ENCODE assay signal across 15 cellular contexts in the genomic region with DNA sequence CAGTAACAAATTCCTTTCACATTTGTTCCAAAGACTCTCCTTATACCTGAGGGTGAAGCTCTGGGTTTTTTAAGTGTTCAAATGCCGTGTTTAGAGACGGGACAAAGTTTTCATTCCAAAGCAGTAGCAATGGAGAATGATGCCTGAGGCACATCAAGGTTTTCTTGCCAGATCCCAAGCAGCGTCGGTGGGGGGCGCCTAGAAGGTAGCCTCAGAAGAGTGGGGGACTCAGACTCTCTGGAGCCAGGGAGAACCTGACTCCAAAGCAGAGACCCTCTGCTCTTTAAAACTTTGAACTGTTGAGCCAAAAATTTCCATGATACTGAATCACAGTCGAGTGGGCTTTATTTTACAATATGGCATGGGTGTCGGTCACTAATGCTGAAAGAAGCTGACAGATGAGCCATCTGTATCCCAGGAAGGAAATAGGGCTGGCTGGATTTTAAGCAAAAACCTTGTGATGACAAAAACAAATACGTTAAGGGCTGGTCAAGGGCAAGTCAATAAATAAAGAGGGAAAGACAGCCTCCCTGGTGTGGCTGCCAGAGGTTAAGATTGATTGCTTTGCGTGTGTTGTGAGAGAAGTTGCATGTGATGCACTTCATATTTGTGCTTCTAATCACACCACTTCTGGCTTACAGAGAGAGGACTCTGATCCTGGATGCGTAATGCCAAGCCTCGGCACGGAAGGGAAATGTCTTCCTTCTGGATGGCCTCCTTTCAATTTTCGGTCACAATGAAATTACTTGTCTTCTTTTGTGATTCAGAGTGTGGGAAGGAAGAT.
A peak's percentile ranks its signal among the peaks of the same experiment; 100 is the strongest.
DNase-seq lines count a peak whose midpoint lies in the region; ATAC-seq and TF ChIP-seq lines count a peak whose summit lies in the region.
"Had no signal": no experiment of that assay in that cellular context is flagged by ENCODE, and none has a peak within 500 bp of the region (broad histone marks: within the 10 kb centered on the region; RNA-seq: fewer than 3 reads in every experiment).

No MANE protein-coding gene starts in this region.

- no peaks in the 10 kb centered on the region for H4K20me1 ChIP-seq in IMR-90 (ENCODE audit: insufficient read depth, low read length)

- H3K14ac ChIP-seq in IMR-90 (replicated peaks; ENCODE audit: low read depth, low read length): peak overlapping the region; percentile 12; the same call in 1 of the 2 replicates

- H3K27ac ChIP-seq in IMR-90 (ENCODE audit: insufficient read depth, low read length) (no peak overlapping the region), vagina (no peak overlapping the region)
- no peak overlapping the region for H3K27ac ChIP-seq in naive thymus-derived CD4-positive, alpha-beta T cell (ENCODE audit: low read depth, low read length)
- H3K27ac ChIP-seq: left ventricle myocardium inferior, psoas muscle had no signal

- H3K18ac ChIP-seq in IMR-90 (ENCODE audit: low read depth, low read length): peak overlapping the region; percentile 5

- H3K9me1 ChIP-seq in IMR-90 (ENCODE audit: insufficient read depth, low read length): peaks cover 5% of the 10 kb centered on the region; the same call in 1 of the 2 replicates

- peak overlapping the region; percentile 28 for H3K4me2 ChIP-seq in IMR-90 (ENCODE audit: low read depth, low read length)

- peak overlapping the region; percentile 86 for H2BK120ac ChIP-seq in IMR-90 (ENCODE audit: low read depth, low read length)

- H3K79me1 ChIP-seq in IMR-90 (ENCODE audit: low read depth in 1 of 2, low read length in 2 of 2): no peaks in the 10 kb centered on the region

- H3K9ac ChIP-seq in IMR-90 (ENCODE audit: low read depth, low read length): no peak overlapping the region

- POLR2A ChIA-PET in IMR-90 (lab: Charles Lee; ENCODE audit: unreplicated experiment): no interaction called here
- POLR2A ChIA-PET in naive thymus-derived CD4-positive, alpha-beta T cell (lab: Charles Lee): no interaction called here

- H3K27me3 ChIP-seq in IMR-90 (ENCODE audit: control insufficient read depth, insufficient read depth, low read length): no peaks in the 10 kb centered on the region
- H3K27me3 ChIP-seq in naive thymus-derived CD4-positive, alpha-beta T cell (ENCODE audit: control insufficient read depth in 2 of 2, insufficient read depth in 2 of 2, low read length in 2 of 2): no peaks in the 10 kb centered on the region
- no peaks in the 10 kb centered on the region for H3K27me3 ChIP-seq in vagina

- peak; percentile 52 for DNase-seq in Daoy (ENCODE audit: low read depth)
- DNase-seq in IMR-90: peak; percentile 85
- DNase-seq in dedifferentiated amniotic fluid mesenchymal stem cell (ENCODE audit: extremely low spot score): peak; percentile 55
- peak; percentile 75 for DNase-seq in mucosa of gallbladder (ENCODE audit: low spot score)
- DNase-seq in naive thymus-derived CD4-positive, alpha-beta T cell: no peak
- no peak for DNase-seq in SIG-M5 (lab: John Stamatoyannopoulos, UW)
- no peak for DNase-seq in vagina (ENCODE audit: extremely low spot score in 2 of 2)
- no peak for DNase-seq in kidney tubule cell (ENCODE audit: low spot score)
- DNase-seq: activated CD8-positive, alpha-beta T cell treated with anti-CD3 and anti-CD28 coated beads, Interleukin-2, amount 10 ng/mL, durations not matched to agents 7 days and 5 days; CD8-positive, alpha-beta memory T cell; left ventricle myocardium inferior; naive B cell; psoas muscle had no signal

- H2BK15ac ChIP-seq in IMR-90 (ENCODE audit: low read depth, low read length): peak overlapping the region; percentile 27; the same call in 1 of the 3 replicates

- intact Hi-C loops in IMR-90 (cut with micrococcal nuclease) (no loop called here), vagina (cut with DNase I) (no loop called here)
- intact Hi-C loops in naive thymus-derived CD4-positive, alpha-beta T cell (cut with micrococcal nuclease): no loop called here

- 51% methylated on average over 4 of the region's 13 CpGs; no CpG with 5 or more reads in 1 of the 2 experiments for WGBS in IMR-90 (ENCODE audit: extremely low coverage in 2 of 2, insufficient read length in 1 of 2), 2 experiments

- 0 out of 2 replicates have a peak overlapping the region, but pooled peaks have one; percentile 6 for H3K23ac ChIP-seq in IMR-90 (ENCODE audit: low read depth, low read length)

- H2BK5ac ChIP-seq in IMR-90 (ENCODE audit: low read depth, low read length, poor library complexity, severe bottlenecking): no peak overlapping the region

- no peaks in the 10 kb centered on the region for H3K36me3 Mint-ChIP-seq in naive thymus-derived CD4-positive, alpha-beta T cell
- H3K36me3 Mint-ChIP-seq: CD8-positive, alpha-beta memory T cell; naive B cell had no signal

- TF ChIP-seq CTCF in IMR-90 (conservative IDR thresholded peaks at IDR 0.05; ENCODE audit: low read depth, low read length): no peak
- no peak for TF ChIP-seq CTCF in vagina (IDR thresholded peaks at IDR 0.05)

- H3K4me3 Mint-ChIP-seq in naive thymus-derived CD4-positive, alpha-beta T cell: no peak overlapping the region
- H3K4me3 Mint-ChIP-seq: activated CD8-positive, alpha-beta T cell treated with anti-CD3 and anti-CD28 coated beads, Interleukin-2, amount 10 ng/mL, durations not matched to agents 7 days and 5 days; activated T-helper 17 cell treated with anti-CD3 and anti-CD28 coated beads, Interleukin-2, amount 50 U/mL, for 72 hours; CD8-positive, alpha-beta memory T cell; naive B cell had no signal

- no peak for TF ChIP-seq POLR2A in IMR-90 (IDR thresholded peaks at IDR 0.05; ENCODE audit: low read depth, low read length)
- no peak for TF ChIP-seq POLR2A in vagina (IDR thresholded peaks at IDR 0.05)

- H3K4me1 Mint-ChIP-seq in naive thymus-derived CD4-positive, alpha-beta T cell: peaks cover 0 to 1% (median 0%) of the 10 kb centered on the region in 7 donors
- H3K4me1 Mint-ChIP-seq: activated T-helper 17 cell treated with anti-CD3 and anti-CD28 coated beads, Interleukin-2, amount 50 U/mL, for 72 hours; CD8-positive, alpha-beta memory T cell; naive B cell had no signal

- H4K5ac ChIP-seq in IMR-90 (ENCODE audit: low read depth, low read length): no peak overlapping the region; the same call in 1 of the 2 replicates

- H4K91ac ChIP-seq in IMR-90 (ENCODE audit: insufficient read depth, low read depth, low read length): peak overlapping the region; percentile 54; the same call in 1 of the 2 replicates

- BruUV-seq in IMR-90 (replicated peaks; lab: Mats Ljungman, UMichigan): no TSS peak

- peaks cover 0 to 2% (median 0%) of the 10 kb centered on the region in 11 donors for H3K9me3 Mint-ChIP-seq in naive thymus-derived CD4-positive, alpha-beta T cell
- H3K9me3 Mint-ChIP-seq: activated T-helper 17 cell treated with anti-CD3 and anti-CD28 coated beads, Interleukin-2, amount 50 U/mL, for 72 hours; CD8-positive, alpha-beta memory T cell had no signal

- peak overlapping the region; percentile 73; the same call in 1 of the 2 replicates for H3K4ac ChIP-seq in IMR-90 (ENCODE audit: low read depth, low read length)

- in situ Hi-C loops in IMR-90 (cut with MboI; ENCODE audit: low sequenced_read_pairs): no loop called here

- ATAC-seq in IMR-90 (ENCODE audit: low read depth): peak; percentile 83
- ATAC-seq in naive thymus-derived CD4-positive, alpha-beta T cell: no peak
- ATAC-seq: activated CD8-positive, alpha-beta T cell treated with anti-CD3 and anti-CD28 coated beads, Interleukin-2, amount 10 ng/mL, durations not matched to agents 7 days and 5 days; activated T-helper 17 cell treated with anti-CD3 and anti-CD28 coated beads, Interleukin-2, amount 50 U/mL, for 72 hours; psoas muscle; SK-N-SH treated with all-trans-retinoic acid at 6 μM for 48 hours had no signal

- H4K8ac ChIP-seq in IMR-90 (ENCODE audit: low read depth in 2 of 2, low read length in 2 of 2): peak overlapping the region in 1 of 2 experiments; percentile 30; a peak in 1 of 4 replicates

- peaks cover 0 to 10% (median 5%) of the 10 kb centered on the region in 5 donors for H3K27me3 Mint-ChIP-seq in naive thymus-derived CD4-positive, alpha-beta T cell
- H3K27me3 Mint-ChIP-seq: naive B cell had no signal

- H2AFZ ChIP-seq in IMR-90 (replicated peaks; ENCODE audit: low read length, poor library complexity): no peak overlapping the region

- H3K27ac Mint-ChIP-seq in naive thymus-derived CD4-positive, alpha-beta T cell: no peak overlapping the region
- H3K27ac Mint-ChIP-seq: activated CD8-positive, alpha-beta T cell treated with anti-CD3 and anti-CD28 coated beads, Interleukin-2, amount 10 ng/mL, durations not matched to agents 7 days and 5 days; activated T-helper 17 cell treated with anti-CD3 and anti-CD28 coated beads, Interleukin-2, amount 50 U/mL, for 72 hours; CD8-positive, alpha-beta memory T cell; naive B cell had no signal

- no peaks in the 10 kb centered on the region for H3K36me3 ChIP-seq in IMR-90 (ENCODE audit: control insufficient read depth, insufficient read depth, low read length)
- H3K36me3 ChIP-seq in naive thymus-derived CD4-positive, alpha-beta T cell (ENCODE audit: control insufficient read depth in 2 of 3, insufficient read depth in 3 of 3, low read length in 3 of 3): no peaks in the 10 kb centered on the region
- H3K36me3 ChIP-seq in vagina: no peaks in the 10 kb centered on the region
- H3K36me3 ChIP-seq: left ventricle myocardium inferior had no signal

- no peak overlapping the region for H2AK9ac ChIP-seq in IMR-90 (replicated peaks; ENCODE audit: low read depth, low read length, poor library complexity)

- 0 out of 2 replicates have a peak, but pooled peaks have one; percentile 11 for TF ChIP-seq RAD21 in IMR-90 (IDR thresholded peaks at IDR 0.05; ENCODE audit: low read length)

- dilution Hi-C loops in IMR-90 (cut with HindIII; ENCODE audit: low sequenced_read_pairs, unreplicated experiment): no loop called here

- H3K4me1 ChIP-seq in IMR-90 (ENCODE audit: control insufficient read depth, insufficient read depth, low read length): peaks cover 4% of the 10 kb centered on the region
- H3K4me1 ChIP-seq in naive thymus-derived CD4-positive, alpha-beta T cell (ENCODE audit: control insufficient read depth in 2 of 2, insufficient read depth in 2 of 2, low read length in 2 of 2): no peaks in the 10 kb centered on the region
- no peaks in the 10 kb centered on the region for H3K4me1 ChIP-seq in vagina
- H3K4me1 ChIP-seq: left ventricle myocardium inferior, psoas muscle had no signal

- H3K56ac ChIP-seq in IMR-90 (ENCODE audit: extremely low read depth, insufficient read depth, low read length): no peak overlapping the region

- CTCF ChIA-PET in IMR-90 (lab: Yijun Ruan, JAX): interaction anchor here (0.6 to 1.1 kb wide), 3 partner anchors 22 to 253 kb away, joined by 3 read pairs; no protein-coding TSS in a partner anchor
- CTCF ChIA-PET in naive thymus-derived CD4-positive, alpha-beta T cell (lab: Charles Lee): no interaction called here

- H3K9me3 ChIP-seq in IMR-90 (ENCODE audit: control insufficient read depth, insufficient read depth, low read length): no peaks in the 10 kb centered on the region
- H3K9me3 ChIP-seq in naive thymus-derived CD4-positive, alpha-beta T cell (ENCODE audit: control insufficient read depth in 2 of 3, low read length in 3 of 3): no peaks in the 10 kb centered on the region
- H3K9me3 ChIP-seq in vagina: no peaks in the 10 kb centered on the region
- H3K9me3 ChIP-seq: left ventricle myocardium inferior, psoas muscle had no signal

- H2BK20ac ChIP-seq in IMR-90 (ENCODE audit: low read depth, low read length): peak overlapping the region; percentile 75; the same call in 1 of the 2 replicates

- H3K4me3 ChIP-seq in IMR-90 (ENCODE audit: insufficient read depth, low read depth, low read length) (no peak overlapping the region), vagina (no peak overlapping the region)
- no peak overlapping the region for H3K4me3 ChIP-seq in naive thymus-derived CD4-positive, alpha-beta T cell (ENCODE audit: low read length)
- H3K4me3 ChIP-seq: left ventricle myocardium inferior, psoas muscle had no signal

- H2AK5ac ChIP-seq in IMR-90 (ENCODE audit: low read depth, low read length): no peak overlapping the region

Comparison
In these comparisons a context has a peak if more than half of its experiments do, and no peak if none do; other contexts are left out.
1. DNase-seq: peak in Daoy (single experiment), IMR-90 (single experiment), dedifferentiated amniotic fluid mesenchymal stem cell (single experiment) and mucosa of gallbladder (single experiment); none in naive thymus-derived CD4-positive, alpha-beta T cell (0 of 9), SIG-M5 (single experiment), vagina (0 of 2) and kidney tubule cell (single experiment).